Comparison of ENCODE assay signal across 29 cellular contexts in the genomic region with DNA sequence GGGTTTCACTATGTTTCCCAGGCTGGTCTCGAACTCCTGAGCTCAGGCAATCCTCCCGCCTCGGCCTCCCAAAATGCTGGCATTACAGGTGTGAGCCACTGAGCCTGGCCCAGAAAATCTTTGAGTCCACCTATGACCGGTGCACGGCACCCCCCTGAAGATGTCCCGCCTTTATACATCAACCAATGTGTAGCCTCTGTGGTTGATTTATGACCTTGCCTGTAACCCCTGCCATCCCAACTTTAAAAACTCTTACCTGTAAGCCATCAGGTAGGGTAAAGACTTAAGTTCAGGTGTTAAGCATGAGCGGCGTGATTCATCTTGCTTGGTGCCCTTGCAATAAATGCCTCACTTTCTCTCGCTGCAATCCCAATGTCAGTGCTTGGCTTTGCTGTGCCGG.
"Had no signal": no experiment of that assay in that cellular context is flagged by ENCODE, and none has a peak within 500 bp of the region (broad histone marks: within the 10 kb centered on the region; RNA-seq: fewer than 3 reads in every experiment).

No MANE protein-coding gene starts in this region.

- H3K36me3 ChIP-seq: colonic mucosa, esophagus muscularis mucosa, esophagus squamous epithelium, gastrocnemius medialis, gastroesophageal sphincter, heart left ventricle, heart right ventricle had no signal

- H3K9me3 ChIP-seq: colonic mucosa, esophagus muscularis mucosa, esophagus squamous epithelium, gastrocnemius medialis, gastroesophageal sphincter, heart left ventricle, heart right ventricle had no signal

- H3K27ac Mint-ChIP-seq: dendritic cell treated with granulocyte-macrophage colony-stimulating factor and Interleukin-4, amounts not matched to agents 40 ng/mL and 50 ng/mL, for 4 days; effector memory CD8-positive, alpha-beta T cell; endodermal cell had no signal

- H3K27ac ChIP-seq: colonic mucosa, coronary artery, dorsolateral prefrontal cortex, epithelial cell of prostate, esophagus muscularis mucosa, esophagus squamous epithelium, foreskin keratinocyte, gastrocnemius medialis, gastroesophageal sphincter, heart left ventricle, heart right ventricle had no signal

- H3K27me3 ChIP-seq: colonic mucosa, dorsolateral prefrontal cortex, esophagus muscularis mucosa, esophagus squamous epithelium, gastrocnemius medialis, gastroesophageal sphincter, heart left ventricle, heart right ventricle had no signal

- ATAC-seq: effector memory CD8-positive, alpha-beta T cell; esophagus mucosa; foreskin keratinocyte; gastrocnemius medialis; gastroesophageal sphincter; heart left ventricle; heart right ventricle had no signal

- H3K4me3 ChIP-seq: colonic mucosa, coronary artery, dorsolateral prefrontal cortex, esophagus muscularis mucosa, esophagus squamous epithelium, gastrocnemius medialis, gastroesophageal sphincter, heart left ventricle, heart right ventricle had no signal

- H3K4me1 ChIP-seq: colonic mucosa, esophagus muscularis mucosa, esophagus squamous epithelium, foreskin keratinocyte, gastrocnemius medialis, gastroesophageal sphincter, heart left ventricle, heart right ventricle had no signal

- FAIRE-seq: colon, endometrium, endothelial cell of umbilical vein, frontal cortex had no signal

- H3K9me3 Mint-ChIP-seq: dendritic cell treated with granulocyte-macrophage colony-stimulating factor and Interleukin-4, amounts not matched to agents 40 ng/mL and 50 ng/mL, for 4 days; effector memory CD8-positive, alpha-beta T cell had no signal

- DNase-seq: colonic mucosa; cortex of kidney; dermis blood vessel endothelial cell; dorsolateral prefrontal cortex; effector CD4-positive, alpha-beta T cell; effector CD8-positive, alpha-beta T cell; effector memory CD4-positive, alpha-beta T cell; effector memory CD8-positive, alpha-beta T cell; erythroblast; esophagus squamous epithelium; foreskin fibroblast; foreskin keratinocyte; foreskin melanocyte; gastrocnemius medialis; glutamatergic neuron; head of caudate nucleus; heart left ventricle; heart right ventricle had no signal

- H3K4me3 Mint-ChIP-seq: dendritic cell treated with granulocyte-macrophage colony-stimulating factor and Interleukin-4, amounts not matched to agents 40 ng/mL and 50 ng/mL, for 4 days; effector memory CD8-positive, alpha-beta T cell; endodermal cell had no signal
